In the genomic region with DNA sequence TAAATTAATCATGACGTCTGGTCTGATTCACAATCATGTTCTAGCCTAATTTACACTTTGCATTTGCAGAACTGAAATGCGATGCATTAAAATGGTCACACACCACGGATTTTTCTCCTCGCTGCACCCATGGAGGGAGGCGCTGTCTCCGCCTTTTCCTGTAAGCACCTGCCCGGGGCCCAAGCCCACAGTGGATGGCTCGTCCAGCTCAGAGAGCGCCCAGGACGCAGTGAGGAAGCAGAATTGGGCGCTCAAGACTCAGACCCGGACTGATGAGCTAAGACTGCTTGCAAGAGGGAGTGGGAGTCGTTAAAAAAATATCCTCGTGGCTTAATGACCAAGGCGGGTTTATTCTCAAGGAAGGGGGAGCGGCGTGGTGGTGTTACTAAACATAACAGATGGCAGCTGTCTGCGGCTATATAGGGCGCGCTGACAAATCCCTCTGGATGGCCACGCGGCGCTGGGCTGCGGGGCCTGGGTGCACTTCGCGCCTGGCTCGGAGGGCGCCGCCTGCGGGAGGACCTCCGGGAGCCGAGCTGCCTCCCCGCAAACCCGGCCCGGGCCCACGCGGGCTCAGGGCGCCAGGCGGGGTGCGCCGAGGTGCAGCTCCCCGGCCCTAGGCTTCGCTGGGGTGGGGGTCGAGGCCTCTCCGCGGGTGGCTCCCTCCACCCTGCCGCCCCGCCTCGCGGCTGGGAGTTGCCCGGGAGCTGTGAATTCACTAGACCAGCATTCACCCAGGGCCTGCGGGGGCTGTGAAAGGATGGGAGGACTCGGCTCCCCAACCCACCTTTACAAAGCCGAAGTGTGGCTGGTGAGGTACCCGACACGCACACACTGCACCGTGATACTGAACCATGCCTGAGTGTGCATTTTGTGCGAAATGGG, we compare ENCODE assay signal across 1 cellular context.
TF ChIP-seq lines count a peak whose summit lies in the region.

No MANE protein-coding gene starts in this region.

TF ChIP-seq in WTC11, 78 proteins besides CTCF, POLR2A, EP300 and RAD21 (continued from another document and continues in another):
- TF ChIP-seq, protein P1, sequence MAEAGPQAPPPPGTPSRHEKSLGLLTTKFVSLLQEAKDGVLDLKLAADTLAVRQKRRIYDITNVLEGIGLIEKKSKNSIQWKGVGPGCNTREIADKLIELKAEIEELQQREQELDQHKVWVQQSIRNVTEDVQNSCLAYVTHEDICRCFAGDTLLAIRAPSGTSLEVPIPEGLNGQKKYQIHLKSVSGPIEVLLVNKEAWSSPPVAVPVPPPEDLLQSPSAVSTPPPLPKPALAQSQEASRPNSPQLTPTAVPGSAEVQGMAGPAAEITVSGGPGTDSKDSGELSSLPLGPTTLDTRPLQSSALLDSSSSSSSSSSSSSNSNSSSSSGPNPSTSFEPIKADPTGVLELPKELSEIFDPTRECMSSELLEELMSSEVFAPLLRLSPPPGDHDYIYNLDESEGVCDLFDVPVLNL (CRISPR knock-in tag; IDR thresholded peaks at IDR 0.05; ENCODE audit: borderline replicate concordance, low read depth): no peak
- TF ChIP-seq ZNF219 (CRISPR knock-in tag; IDR thresholded peaks at IDR 0.05; ENCODE audit: borderline replicate concordance): no peak
- no peak for TF ChIP-seq ZNF423 (CRISPR knock-in tag; IDR thresholded peaks at IDR 0.05)
- no peak for TF ChIP-seq ETV6 (CRISPR knock-in tag; IDR thresholded peaks at IDR 0.05)
- TF ChIP-seq, protein P2, sequence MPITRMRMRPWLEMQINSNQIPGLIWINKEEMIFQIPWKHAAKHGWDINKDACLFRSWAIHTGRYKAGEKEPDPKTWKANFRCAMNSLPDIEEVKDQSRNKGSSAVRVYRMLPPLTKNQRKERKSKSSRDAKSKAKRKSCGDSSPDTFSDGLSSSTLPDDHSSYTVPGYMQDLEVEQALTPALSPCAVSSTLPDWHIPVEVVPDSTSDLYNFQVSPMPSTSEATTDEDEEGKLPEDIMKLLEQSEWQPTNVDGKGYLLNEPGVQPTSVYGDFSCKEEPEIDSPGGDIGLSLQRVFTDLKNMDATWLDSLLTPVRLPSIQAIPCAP (CRISPR knock-in tag; IDR thresholded peaks at IDR 0.05): no peak
- no peak for TF ChIP-seq NR3C1 (CRISPR knock-in tag; conservative IDR thresholded peaks at IDR 0.05; ENCODE audit: low read depth)
- TF ChIP-seq NFYB (CRISPR knock-in tag; conservative IDR thresholded peaks at IDR 0.05; ENCODE audit: low read depth): no peak
- TF ChIP-seq TEAD4 (CRISPR knock-in tag; IDR thresholded peaks at IDR 0.05): no peak
- no peak for TF ChIP-seq ELF4 (CRISPR knock-in tag; IDR thresholded peaks at IDR 0.05; ENCODE audit: low read depth)
- no peak for TF ChIP-seq EMX1 (CRISPR knock-in tag; IDR thresholded peaks at IDR 0.05)
- TF ChIP-seq ZNF416 (CRISPR knock-in tag; IDR thresholded peaks at IDR 0.05): no peak
- TF ChIP-seq CREM (CRISPR knock-in tag; IDR thresholded peaks at IDR 0.05): no peak
- no peak for TF ChIP-seq ZNF317 (CRISPR knock-in tag; IDR thresholded peaks at IDR 0.05; ENCODE audit: borderline replicate concordance, low read depth)
- TF ChIP-seq RORB (CRISPR knock-in tag; IDR thresholded peaks at IDR 0.05): no peak
- TF ChIP-seq, protein P3, sequence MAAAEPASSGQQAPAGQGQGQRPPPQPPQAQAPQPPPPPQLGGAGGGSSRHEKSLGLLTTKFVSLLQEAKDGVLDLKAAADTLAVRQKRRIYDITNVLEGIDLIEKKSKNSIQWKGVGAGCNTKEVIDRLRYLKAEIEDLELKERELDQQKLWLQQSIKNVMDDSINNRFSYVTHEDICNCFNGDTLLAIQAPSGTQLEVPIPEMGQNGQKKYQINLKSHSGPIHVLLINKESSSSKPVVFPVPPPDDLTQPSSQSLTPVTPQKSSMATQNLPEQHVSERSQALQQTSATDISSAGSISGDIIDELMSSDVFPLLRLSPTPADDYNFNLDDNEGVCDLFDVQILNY (CRISPR knock-in tag; IDR thresholded peaks at IDR 0.05): 0 out of 2 replicates have a peak, but pooled peaks have one; percentile 20
- TF ChIP-seq, protein P4, sequence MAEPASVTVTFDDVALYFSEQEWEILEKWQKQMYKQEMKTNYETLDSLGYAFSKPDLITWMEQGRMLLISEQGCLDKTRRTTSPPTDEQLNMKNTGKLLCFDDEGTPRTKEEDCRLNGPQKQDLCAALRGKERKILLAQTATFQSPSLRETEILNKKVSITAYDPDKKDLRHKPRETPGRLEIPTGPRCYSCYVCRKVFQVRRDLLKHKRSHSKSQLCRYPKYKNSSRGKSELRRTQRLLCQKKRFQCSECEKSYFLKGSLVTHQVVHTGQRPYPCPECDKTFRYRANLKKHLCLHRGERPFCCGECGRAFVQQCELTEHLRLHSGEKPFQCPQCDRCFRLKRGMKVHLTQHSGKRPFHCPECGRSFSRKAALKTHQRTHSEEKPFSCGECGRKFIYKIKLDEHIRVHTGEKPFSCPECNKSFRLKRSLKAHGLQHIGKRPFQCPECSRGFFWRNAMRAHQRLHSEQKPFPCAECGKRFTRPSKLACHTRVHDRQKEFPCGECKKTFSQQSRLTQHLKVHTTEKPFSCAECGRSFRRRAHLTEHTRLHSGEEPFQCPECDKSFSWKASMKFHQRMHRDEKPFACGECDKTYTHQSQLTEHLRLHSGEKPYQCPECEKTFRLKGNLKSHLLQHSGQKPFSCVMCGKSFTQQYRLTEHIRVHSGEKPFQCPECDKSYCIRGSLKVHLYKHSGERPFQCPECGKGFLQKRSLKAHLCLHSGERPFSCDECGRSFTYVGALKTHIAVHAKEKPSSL (CRISPR knock-in tag; conservative IDR thresholded peaks at IDR 0.05): no peak
- TF ChIP-seq, protein P5, sequence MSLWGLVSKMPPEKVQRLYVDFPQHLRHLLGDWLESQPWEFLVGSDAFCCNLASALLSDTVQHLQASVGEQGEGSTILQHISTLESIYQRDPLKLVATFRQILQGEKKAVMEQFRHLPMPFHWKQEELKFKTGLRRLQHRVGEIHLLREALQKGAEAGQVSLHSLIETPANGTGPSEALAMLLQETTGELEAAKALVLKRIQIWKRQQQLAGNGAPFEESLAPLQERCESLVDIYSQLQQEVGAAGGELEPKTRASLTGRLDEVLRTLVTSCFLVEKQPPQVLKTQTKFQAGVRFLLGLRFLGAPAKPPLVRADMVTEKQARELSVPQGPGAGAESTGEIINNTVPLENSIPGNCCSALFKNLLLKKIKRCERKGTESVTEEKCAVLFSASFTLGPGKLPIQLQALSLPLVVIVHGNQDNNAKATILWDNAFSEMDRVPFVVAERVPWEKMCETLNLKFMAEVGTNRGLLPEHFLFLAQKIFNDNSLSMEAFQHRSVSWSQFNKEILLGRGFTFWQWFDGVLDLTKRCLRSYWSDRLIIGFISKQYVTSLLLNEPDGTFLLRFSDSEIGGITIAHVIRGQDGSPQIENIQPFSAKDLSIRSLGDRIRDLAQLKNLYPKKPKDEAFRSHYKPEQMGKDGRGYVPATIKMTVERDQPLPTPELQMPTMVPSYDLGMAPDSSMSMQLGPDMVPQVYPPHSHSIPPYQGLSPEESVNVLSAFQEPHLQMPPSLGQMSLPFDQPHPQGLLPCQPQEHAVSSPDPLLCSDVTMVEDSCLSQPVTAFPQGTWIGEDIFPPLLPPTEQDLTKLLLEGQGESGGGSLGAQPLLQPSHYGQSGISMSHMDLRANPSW (CRISPR knock-in tag; conservative IDR thresholded peaks at IDR 0.05; ENCODE audit: low read depth): no peak
- TF ChIP-seq, protein P6, sequence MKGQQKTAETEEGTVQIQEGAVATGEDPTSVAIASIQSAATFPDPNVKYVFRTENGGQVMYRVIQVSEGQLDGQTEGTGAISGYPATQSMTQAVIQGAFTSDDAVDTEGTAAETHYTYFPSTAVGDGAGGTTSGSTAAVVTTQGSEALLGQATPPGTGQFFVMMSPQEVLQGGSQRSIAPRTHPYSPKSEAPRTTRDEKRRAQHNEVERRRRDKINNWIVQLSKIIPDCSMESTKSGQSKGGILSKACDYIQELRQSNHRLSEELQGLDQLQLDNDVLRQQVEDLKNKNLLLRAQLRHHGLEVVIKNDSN (CRISPR knock-in tag; IDR thresholded peaks at IDR 0.05): no peak
- TF ChIP-seq, protein P7, sequence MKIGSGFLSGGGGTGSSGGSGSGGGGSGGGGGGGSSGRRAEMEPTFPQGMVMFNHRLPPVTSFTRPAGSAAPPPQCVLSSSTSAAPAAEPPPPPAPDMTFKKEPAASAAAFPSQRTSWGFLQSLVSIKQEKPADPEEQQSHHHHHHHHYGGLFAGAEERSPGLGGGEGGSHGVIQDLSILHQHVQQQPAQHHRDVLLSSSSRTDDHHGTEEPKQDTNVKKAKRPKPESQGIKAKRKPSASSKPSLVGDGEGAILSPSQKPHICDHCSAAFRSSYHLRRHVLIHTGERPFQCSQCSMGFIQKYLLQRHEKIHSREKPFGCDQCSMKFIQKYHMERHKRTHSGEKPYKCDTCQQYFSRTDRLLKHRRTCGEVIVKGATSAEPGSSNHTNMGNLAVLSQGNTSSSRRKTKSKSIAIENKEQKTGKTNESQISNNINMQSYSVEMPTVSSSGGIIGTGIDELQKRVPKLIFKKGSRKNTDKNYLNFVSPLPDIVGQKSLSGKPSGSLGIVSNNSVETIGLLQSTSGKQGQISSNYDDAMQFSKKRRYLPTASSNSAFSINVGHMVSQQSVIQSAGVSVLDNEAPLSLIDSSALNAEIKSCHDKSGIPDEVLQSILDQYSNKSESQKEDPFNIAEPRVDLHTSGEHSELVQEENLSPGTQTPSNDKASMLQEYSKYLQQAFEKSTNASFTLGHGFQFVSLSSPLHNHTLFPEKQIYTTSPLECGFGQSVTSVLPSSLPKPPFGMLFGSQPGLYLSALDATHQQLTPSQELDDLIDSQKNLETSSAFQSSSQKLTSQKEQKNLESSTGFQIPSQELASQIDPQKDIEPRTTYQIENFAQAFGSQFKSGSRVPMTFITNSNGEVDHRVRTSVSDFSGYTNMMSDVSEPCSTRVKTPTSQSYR (CRISPR knock-in tag; IDR thresholded peaks at IDR 0.05): no peak
- no peak for TF ChIP-seq JUN (CRISPR knock-in tag; IDR thresholded peaks at IDR 0.05)
- TF ChIP-seq, protein P8, sequence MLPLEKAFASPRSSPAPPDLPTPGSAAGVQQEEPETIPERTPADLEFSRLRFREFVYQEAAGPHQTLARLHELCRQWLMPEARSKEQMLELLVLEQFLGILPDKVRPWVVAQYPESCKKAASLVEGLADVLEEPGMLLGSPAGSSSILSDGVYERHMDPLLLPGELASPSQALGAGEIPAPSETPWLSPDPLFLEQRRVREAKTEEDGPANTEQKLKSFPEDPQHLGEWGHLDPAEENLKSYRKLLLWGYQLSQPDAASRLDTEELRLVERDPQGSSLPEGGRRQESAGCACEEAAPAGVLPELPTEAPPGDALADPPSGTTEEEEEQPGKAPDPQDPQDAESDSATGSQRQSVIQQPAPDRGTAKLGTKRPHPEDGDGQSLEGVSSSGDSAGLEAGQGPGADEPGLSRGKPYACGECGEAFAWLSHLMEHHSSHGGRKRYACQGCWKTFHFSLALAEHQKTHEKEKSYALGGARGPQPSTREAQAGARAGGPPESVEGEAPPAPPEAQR (CRISPR knock-in tag; IDR thresholded peaks at IDR 0.05): no peak
- TF ChIP-seq, protein P9, sequence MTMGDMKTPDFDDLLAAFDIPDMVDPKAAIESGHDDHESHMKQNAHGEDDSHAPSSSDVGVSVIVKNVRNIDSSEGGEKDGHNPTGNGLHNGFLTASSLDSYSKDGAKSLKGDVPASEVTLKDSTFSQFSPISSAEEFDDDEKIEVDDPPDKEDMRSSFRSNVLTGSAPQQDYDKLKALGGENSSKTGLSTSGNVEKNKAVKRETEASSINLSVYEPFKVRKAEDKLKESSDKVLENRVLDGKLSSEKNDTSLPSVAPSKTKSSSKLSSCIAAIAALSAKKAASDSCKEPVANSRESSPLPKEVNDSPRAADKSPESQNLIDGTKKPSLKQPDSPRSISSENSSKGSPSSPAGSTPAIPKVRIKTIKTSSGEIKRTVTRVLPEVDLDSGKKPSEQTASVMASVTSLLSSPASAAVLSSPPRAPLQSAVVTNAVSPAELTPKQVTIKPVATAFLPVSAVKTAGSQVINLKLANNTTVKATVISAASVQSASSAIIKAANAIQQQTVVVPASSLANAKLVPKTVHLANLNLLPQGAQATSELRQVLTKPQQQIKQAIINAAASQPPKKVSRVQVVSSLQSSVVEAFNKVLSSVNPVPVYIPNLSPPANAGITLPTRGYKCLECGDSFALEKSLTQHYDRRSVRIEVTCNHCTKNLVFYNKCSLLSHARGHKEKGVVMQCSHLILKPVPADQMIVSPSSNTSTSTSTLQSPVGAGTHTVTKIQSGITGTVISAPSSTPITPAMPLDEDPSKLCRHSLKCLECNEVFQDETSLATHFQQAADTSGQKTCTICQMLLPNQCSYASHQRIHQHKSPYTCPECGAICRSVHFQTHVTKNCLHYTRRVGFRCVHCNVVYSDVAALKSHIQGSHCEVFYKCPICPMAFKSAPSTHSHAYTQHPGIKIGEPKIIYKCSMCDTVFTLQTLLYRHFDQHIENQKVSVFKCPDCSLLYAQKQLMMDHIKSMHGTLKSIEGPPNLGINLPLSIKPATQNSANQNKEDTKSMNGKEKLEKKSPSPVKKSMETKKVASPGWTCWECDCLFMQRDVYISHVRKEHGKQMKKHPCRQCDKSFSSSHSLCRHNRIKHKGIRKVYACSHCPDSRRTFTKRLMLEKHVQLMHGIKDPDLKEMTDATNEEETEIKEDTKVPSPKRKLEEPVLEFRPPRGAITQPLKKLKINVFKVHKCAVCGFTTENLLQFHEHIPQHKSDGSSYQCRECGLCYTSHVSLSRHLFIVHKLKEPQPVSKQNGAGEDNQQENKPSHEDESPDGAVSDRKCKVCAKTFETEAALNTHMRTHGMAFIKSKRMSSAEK (CRISPR knock-in tag; IDR thresholded peaks at IDR 0.05; ENCODE audit: borderline replicate concordance): no peak
- no peak for TF ChIP-seq NR1H2 (CRISPR knock-in tag; IDR thresholded peaks at IDR 0.05)
- TF ChIP-seq GABPB1 (CRISPR knock-in tag; IDR thresholded peaks at IDR 0.05): no peak
- TF ChIP-seq SMAD3 (CRISPR knock-in tag; IDR thresholded peaks at IDR 0.05; ENCODE audit: borderline replicate concordance): 0 out of 2 replicates have a peak, but pooled peaks have one; percentile 47
- no peak for TF ChIP-seq NR2C2 (CRISPR knock-in tag; IDR thresholded peaks at IDR 0.05)
- TF ChIP-seq ATF3 (CRISPR knock-in tag; conservative IDR thresholded peaks at IDR 0.05): no peak
- no peak for TF ChIP-seq HMGA2 (CRISPR knock-in tag; IDR thresholded peaks at IDR 0.05)
- no peak for TF ChIP-seq PREB (CRISPR knock-in tag; IDR thresholded peaks at IDR 0.05; ENCODE audit: borderline replicate concordance)
